Comparison of ENCODE assay signal across 6 cellular contexts in genomic region chr3:28099296-28099695, GRCh38.
"Had no signal": no experiment of that assay in that cellular context is flagged by ENCODE, and none has a peak within 500 bp of the region (broad histone marks: within the 10 kb centered on the region; RNA-seq: fewer than 3 reads in every experiment).

No MANE protein-coding gene starts in this region.

- H3K27ac ChIP-seq: GM23248 had no signal

- H3K36me3 ChIP-seq: HAP-1 had no signal

- H3K4me1 ChIP-seq: HAP-1 had no signal

- H3K27me3 Mint-ChIP-seq: IgD-negative memory B cell had no signal

- H3K9ac ChIP-seq: GM23248 had no signal

- H2AFZ ChIP-seq: GM23248 had no signal

- H3K9me3 ChIP-seq: HAP-1 had no signal

- H3K4me1 Mint-ChIP-seq: IgD-negative memory B cell had no signal

- DNase-seq: GM23248, GOT3, H7, KG1 had no signal

- H3K4me3 Mint-ChIP-seq: IgD-negative memory B cell had no signal

- H3K27ac Mint-ChIP-seq: IgD-negative memory B cell had no signal

- H3K4me3 ChIP-seq: GM23248, HAP-1 had no signal
